In the genomic region with DNA sequence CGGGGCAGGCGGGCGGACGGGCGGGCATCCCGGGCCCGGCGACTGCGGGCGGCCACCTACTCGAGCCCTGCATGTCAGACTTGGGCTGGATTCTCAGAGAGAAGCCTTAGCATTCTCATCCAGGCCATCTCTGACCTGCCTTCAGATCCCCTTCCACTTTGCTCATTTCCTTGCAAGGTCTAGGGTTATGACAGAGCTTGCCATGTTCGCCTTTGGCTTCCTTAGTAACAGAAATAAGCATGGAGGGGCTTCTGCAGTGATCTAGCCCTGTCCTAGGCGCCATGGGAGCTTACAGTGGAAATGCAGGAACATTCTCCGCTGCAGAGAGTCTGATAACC, we compare ENCODE assay signal across 8 cellular contexts. TPM values are rescaled to one million over a fixed set of nuclear protein-coding genes. Genes with fewer than 3 reads are reported as not detected.
DNase-seq lines count a peak whose midpoint lies in the region; ATAC-seq and TF ChIP-seq lines count a peak whose summit lies in the region.

No MANE protein-coding gene starts in this region.

- peak overlapping the region; percentile 90 for H3K4me2 ChIP-seq in Karpas-422 (ENCODE audit: low read depth, low read length, poor library complexity, severe bottlenecking)

- peaks cover 32 to 76% (median 59%) of the 10 kb centered on the region in 4 donors for H3K4me1 Mint-ChIP-seq in CD4-positive, CD25-positive, alpha-beta regulatory T cell
- peaks cover 32% of the 10 kb centered on the region for H3K4me1 Mint-ChIP-seq in nephron

- H3K9me2 ChIP-seq in Karpas-422 (replicated peaks; ENCODE audit: insufficient read depth, low read length), result no peaks in the 10 kb centered on the region

- H3K9me3 ChIP-seq in CD4-positive, CD25-positive, alpha-beta regulatory T cell (ENCODE audit: control insufficient read depth in 2 of 2, low read length in 2 of 2), result no peaks in the 10 kb centered on the region
- no peaks in the 10 kb centered on the region for H3K9me3 ChIP-seq in Karpas-422 (ENCODE audit: low read length)
- H3K9me3 ChIP-seq in colonic mucosa, result no peaks in the 10 kb centered on the region

- H3K27ac ChIP-seq in CD4-positive, CD25-positive, alpha-beta regulatory T cell (ENCODE audit: insufficient read depth, low read length, poor library complexity, severe bottlenecking), result peak overlapping the region; percentile 76
- no peak overlapping the region for H3K27ac ChIP-seq in Karpas-422 (ENCODE audit: low read length)
- H3K27ac ChIP-seq in colonic mucosa, result peak overlapping the region; percentile 97

- H2AFZ ChIP-seq in Karpas-422 (ENCODE audit: low read length), result peak overlapping the region; percentile 77

- H3K4me3 Mint-ChIP-seq in CD4-positive, CD25-positive, alpha-beta regulatory T cell, result peak overlapping the region; percentile 89 to 99 (median 91)
- H3K4me3 Mint-ChIP-seq in nephron, result peak overlapping the region; percentile 72 to 85 (median 81)

- H3K27ac Mint-ChIP-seq in CD4-positive, CD25-positive, alpha-beta regulatory T cell, result peak overlapping the region; percentile 68 to 84 (median 76)
- H3K27ac Mint-ChIP-seq in nephron, result peak overlapping the region; percentile 45 to 84 (median 76)

- H3K27me3 ChIP-seq in CD4-positive, CD25-positive, alpha-beta regulatory T cell (ENCODE audit: control insufficient read depth, insufficient read depth, low read length), result no peaks in the 10 kb centered on the region
- H3K27me3 ChIP-seq in Karpas-422 (ENCODE audit: low read length), result no peaks in the 10 kb centered on the region
- no peaks in the 10 kb centered on the region for H3K27me3 ChIP-seq in colonic mucosa

- DNase-seq in CD4-positive, CD25-positive, alpha-beta regulatory T cell, result peak in 1 of 3 donors; percentile 52
- DNase-seq in Karpas-422 (no peak), colonic mucosa (no peak), NCI-H2029 treated with DMSO at 0.1 percent for 48 hours (lab: John Stamatoyannopoulos, UW) (no peak)

- peak overlapping the region; percentile 97 for H3K4me3 ChIP-seq in CD4-positive, CD25-positive, alpha-beta regulatory T cell (ENCODE audit: low read depth, low read length)
- H3K4me3 ChIP-seq in Karpas-422 (ENCODE audit: low read length) (peak overlapping the region; percentile 71), colonic mucosa (peak overlapping the region; percentile 73)

- ATAC-seq in CD4-positive, CD25-positive, alpha-beta regulatory T cell (ENCODE audit: low read depth in 2 of 2), result peak in 1 of 2 donors; percentile 9
- ATAC-seq in HG02588 (IDR thresholded peaks at IDR 0.05; ENCODE audit: unreplicated experiment) (no peak), GM18873 (IDR thresholded peaks at IDR 0.05; ENCODE audit: low FRiP score, unreplicated experiment) (no peak), GM21526 (IDR thresholded peaks at IDR 0.05; ENCODE audit: low FRiP score, unreplicated experiment) (no peak)

- H3K9ac ChIP-seq in Karpas-422 (ENCODE audit: low read length) (peak overlapping the region; percentile 69), colonic mucosa (ENCODE audit: low read depth in 2 of 2, low read length in 2 of 2) (peak overlapping the region; percentile 76 to 89)

- peaks cover 53% of the 10 kb centered on the region for H3K4me1 ChIP-seq in CD4-positive, CD25-positive, alpha-beta regulatory T cell (ENCODE audit: control insufficient read depth, insufficient read depth, low read length, poor library complexity, severe bottlenecking)
- peaks cover 13% of the 10 kb centered on the region for H3K4me1 ChIP-seq in Karpas-422 (ENCODE audit: low read length)
- peaks cover 5% of the 10 kb centered on the region for H3K4me1 ChIP-seq in colonic mucosa

- H3K36me3 ChIP-seq in CD4-positive, CD25-positive, alpha-beta regulatory T cell (ENCODE audit: control insufficient read depth, insufficient read depth, low read length), result no peaks in the 10 kb centered on the region
- H3K36me3 ChIP-seq in Karpas-422 (ENCODE audit: insufficient read depth, low read length) (no peaks in the 10 kb centered on the region), colonic mucosa (no peaks in the 10 kb centered on the region)

- H3K36me3 Mint-ChIP-seq in CD4-positive, CD25-positive, alpha-beta regulatory T cell, result peaks cover 5% of the 10 kb centered on the region
- no peaks in the 10 kb centered on the region for H3K36me3 Mint-ChIP-seq in nephron (ENCODE audit: low read depth)

- H3K9me3 Mint-ChIP-seq in CD4-positive, CD25-positive, alpha-beta regulatory T cell, result no peaks in the 10 kb centered on the region
- no peaks in the 10 kb centered on the region for H3K9me3 Mint-ChIP-seq in nephron

- H3K27me3 Mint-ChIP-seq in CD4-positive, CD25-positive, alpha-beta regulatory T cell, result no peaks in the 10 kb centered on the region
- no peaks in the 10 kb centered on the region for H3K27me3 Mint-ChIP-seq in nephron (ENCODE audit: low read depth)

- intact Hi-C loops in colonic mucosa (cut with DNase I), result loop anchor here (5.0 to 10.0 kb wide), 2 partner anchors 89 to 128 kb away; no protein-coding TSS in a partner anchor

- TF ChIP-seq CTCF in colonic mucosa (IDR thresholded peaks at IDR 0.05) (no peak), nephron (IDR thresholded peaks at IDR 0.05; ENCODE audit: unreplicated experiment in 3 of 3) (no peak)

- H3K79me2 ChIP-seq in Karpas-422 (ENCODE audit: low read length), result no peaks in the 10 kb centered on the region

- H4K20me1 ChIP-seq in Karpas-422 (ENCODE audit: insufficient read depth, low read depth, low read length), result no peaks in the 10 kb centered on the region

RNA-seq across cellular contexts. Expression of a gene that starts 0.6 kb away (rescaled TPM):
- 64.2 TPM for total RNA-seq in CD4-positive, CD25-positive, alpha-beta regulatory T cell
- polyA plus RNA-seq in CD4-positive, CD25-positive, alpha-beta regulatory T cell, result 10 to 100 TPM; 14.1 to 21.4 (median 17.3) TPM
- total RNA-seq in Karpas-422 (2014; rRNA removed; shearing (Covaris generic); ENCODE audit: low replicate concordance), result 0.07 and 0.22 TPM in 2 replicates
- total RNA-seq in colonic mucosa, result 10 to 100 TPM; 15.8 to 18.0 TPM

Comparison
In these comparisons a context has a peak if more than half of its experiments do, and no peak if none do; other contexts are left out.
1. RNA of a gene that starts 0.6 kb away (total RNA-seq): 64.2 TPM in CD4-positive, CD25-positive, alpha-beta regulatory T cell (single experiment) and 15.8 to 18.0 TPM in colonic mucosa; 0.07 to 0.22 TPM in Karpas-422; every median in the first group is over 10 times any median in the second.
2. Peak in every context shown above with its lines, with median percentiles within 50 percentile points of each other: H3K4me3 ChIP-seq.